Comparison of ENCODE assay signal across 8 cellular contexts in the genomic region with DNA sequence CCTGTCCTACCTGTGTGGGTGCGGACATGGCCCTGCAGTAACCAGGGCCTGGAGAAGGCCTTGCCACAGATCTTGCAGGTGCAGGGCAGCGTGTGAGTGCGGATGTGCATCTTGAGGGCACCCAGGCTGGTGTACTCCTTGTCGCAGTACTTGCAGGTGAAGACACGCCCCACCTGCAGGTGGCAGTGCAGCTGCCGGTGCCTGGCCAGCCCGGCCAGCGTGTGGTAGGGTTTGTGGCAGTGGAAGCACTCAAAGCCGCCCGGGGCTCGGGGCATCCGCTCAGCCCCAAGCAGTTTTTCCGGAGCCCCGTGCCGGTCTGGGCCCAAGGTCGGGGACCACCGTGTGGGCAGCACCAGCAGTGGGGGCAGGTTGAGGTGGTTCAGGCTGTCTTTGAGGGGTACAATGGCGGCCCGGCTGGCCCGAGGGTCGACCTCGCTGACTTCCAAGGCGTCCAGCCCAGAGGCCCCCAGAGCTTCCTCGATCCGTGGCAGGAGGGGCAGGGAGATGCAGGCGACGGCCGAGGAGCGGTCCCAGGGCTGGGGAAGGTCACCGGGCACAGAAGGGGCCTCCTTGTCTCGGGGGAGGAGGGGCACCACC. TPM values are rescaled to one million over a fixed set of nuclear protein-coding genes. Genes with fewer than 3 reads are reported as not detected.
A peak's percentile ranks its signal among the peaks of the same experiment; 100 is the strongest.
DNase-seq lines count a peak whose midpoint lies in the region; ATAC-seq, FAIRE-seq and TF ChIP-seq lines count a peak whose summit lies in the region.

No MANE protein-coding gene starts in this region.

- intact Hi-C loops in heart right ventricle (cut with DNase I): no loop called here

- H3K4me1 ChIP-seq in thymus (ENCODE audit: control insufficient read depth, insufficient read depth, low read length) (peaks cover 20% of the 10 kb centered on the region), heart right ventricle (peaks cover 0 to 48% (median 12%) of the 10 kb centered on the region in 9 donors)

- H3K4me3 ChIP-seq in fibroblast of pulmonary artery (replicated peaks; ENCODE audit: low read depth, low read length): no peak overlapping the region
- no peak overlapping the region for H3K4me3 ChIP-seq in thymus (ENCODE audit: low read length)
- H3K4me3 ChIP-seq in heart right ventricle: no peak overlapping the region

- WGBS in thymus: 80% methylated on average over 31 of the region's 31 CpGs
- 60 to 69% methylated on average over 28 to 31 of the region's 31 CpGs for WGBS in heart right ventricle, 2 donors

- no peak for DNase-seq in D721Med (ENCODE audit: insufficient read length, low spot score)
- peak; percentile 57 for DNase-seq in activated CD4-positive, alpha-beta T cell treated with anti-CD3 and anti-CD28 coated beads, Interleukin-2, amount 50 U/mL, for 1 hour
- DNase-seq in fibroblast of pulmonary artery (ENCODE audit: low read depth): no peak
- no peak for DNase-seq in AG08396 (ENCODE audit: low spot score)
- no peak for DNase-seq in NCI-H2196 treated with DMSO at 0.1 percent for 48 hours (lab: John Stamatoyannopoulos, UW; ENCODE audit: unreplicated experiment)
- DNase-seq in heart right ventricle: no peak

- H3K36me3 ChIP-seq in thymus (ENCODE audit: control insufficient read depth, insufficient read depth): no peaks in the 10 kb centered on the region
- peaks cover 0 to 28% (median 0%) of the 10 kb centered on the region in 9 donors for H3K36me3 ChIP-seq in heart right ventricle

- peak; percentile 35 for ATAC-seq in HG02798 (IDR thresholded peaks at IDR 0.05; ENCODE audit: poor library complexity, unreplicated experiment)
- ATAC-seq in heart right ventricle: no peak

- TF ChIP-seq CTCF in D721Med (IDR thresholded peaks at IDR 0.05; ENCODE audit: insufficient read depth, missing control alignments): peak; percentile 13
- TF ChIP-seq CTCF in fibroblast of pulmonary artery (IDR thresholded peaks at IDR 0.05; ENCODE audit: low read length, missing control alignments): peak; percentile 28
- peak in 4 of 9 donors; percentile 3 to 33 (median 16) for TF ChIP-seq CTCF in heart right ventricle (IDR thresholded peaks at IDR 0.05)

- H3K27me3 ChIP-seq in thymus (ENCODE audit: control insufficient read depth, insufficient read depth) (peaks cover 11% of the 10 kb centered on the region), heart right ventricle (peaks cover 0 to 60% (median 15%) of the 10 kb centered on the region in 7 donors)

- H3K9me3 ChIP-seq in thymus (ENCODE audit: control insufficient read depth): no peaks in the 10 kb centered on the region
- no peaks in the 10 kb centered on the region for H3K9me3 ChIP-seq in heart right ventricle

- H3K27ac ChIP-seq in thymus (ENCODE audit: low read depth) (peak overlapping the region; percentile 82), heart right ventricle (peak overlapping the region in 1 of 10 donors; percentile 84)

- no peak for FAIRE-seq in D721Med (lab: Jason Lieb, UNC)

RNA-seq across cellular contexts. Expression of a gene that starts 5.1 kb away (rescaled TPM):
- polyA plus RNA-seq in thymus: 2.9 TPM
- 1 to 10 TPM in 7 of 10 donors, under 1 TPM in 3; 0.21 to 8.6 (median 1.1) TPM for total RNA-seq in heart right ventricle
- 1 to 10 TPM; 2.3 to 4.5 TPM for polyA plus RNA-seq in heart right ventricle

RNA-seq across cellular contexts. Expression of a gene that starts 18.3 kb away (rescaled TPM):
- polyA plus RNA-seq in thymus (30.2 TPM), heart right ventricle (10 to 100 TPM; 34.1 to 36.3 TPM)
- total RNA-seq in heart right ventricle: 10 to 100 TPM; 15.5 to 25.5 (median 20.2) TPM

RNA-seq across cellular contexts. Expression of a gene that starts 25.0 kb away (rescaled TPM):
- polyA plus RNA-seq in thymus: 144 TPM
- 10 to 100 TPM; 11.8 to 19.1 (median 14.3) TPM for total RNA-seq in heart right ventricle
- 10 to 100 TPM; 13.0 to 38.0 TPM for polyA plus RNA-seq in heart right ventricle

RNA-seq across cellular contexts. Expression of a gene that starts 25.1 kb away (rescaled TPM):
- polyA plus RNA-seq in thymus (18.6 TPM), heart right ventricle (10 to 100 TPM; 22.3 to 22.6 TPM)
- total RNA-seq in heart right ventricle: 10 to 100 TPM; 11.8 to 17.3 (median 13.2) TPM

RNA-seq across cellular contexts. Expression of a gene that starts 30.3 kb away (rescaled TPM):
- polyA plus RNA-seq in thymus: 208 TPM
- 100 to 1,000 TPM in 1 of 10 donors, 10 to 100 TPM in 9; 13.0 to 117 (median 27.7) TPM for total RNA-seq in heart right ventricle
- 10 to 100 TPM; 72.2 to 90.0 TPM for polyA plus RNA-seq in heart right ventricle
